11 cellular contexts compared by ENCODE assay signal in the genomic region with DNA sequence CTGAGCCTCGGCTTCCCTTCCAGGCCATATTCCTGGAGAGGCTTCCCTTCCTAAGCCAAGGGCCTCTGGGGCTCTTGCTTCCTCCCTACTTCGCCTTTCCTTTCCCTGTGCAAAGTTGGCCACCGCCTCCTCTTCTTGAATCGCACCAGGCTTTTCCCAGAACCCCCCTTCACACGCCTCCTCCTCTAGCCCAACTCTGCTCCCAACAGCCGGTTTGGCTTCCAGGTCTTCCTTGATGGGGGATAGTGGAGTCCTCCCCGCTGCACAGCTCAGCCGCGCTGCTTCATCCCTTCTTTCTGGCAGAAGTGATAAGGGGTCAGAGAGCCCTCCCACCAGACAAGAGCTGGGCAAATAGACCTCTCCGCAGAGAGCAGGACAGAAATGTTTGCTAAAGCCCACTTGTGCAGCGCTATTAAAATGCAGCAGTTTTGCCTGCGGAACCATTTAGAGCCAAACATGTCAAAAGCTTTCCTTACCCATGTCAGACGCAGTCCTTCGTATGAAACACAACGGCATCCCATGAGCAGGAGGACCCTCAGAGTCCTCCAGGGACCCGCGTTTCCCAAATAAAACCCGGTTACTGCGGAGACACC. TPM values are rescaled to one million over a fixed set of nuclear protein-coding genes. Genes with fewer than 3 reads are reported as not detected.
A peak's percentile ranks its signal among the peaks of the same experiment; 100 is the strongest.
DNase-seq lines count a peak whose midpoint lies in the region; ATAC-seq and TF ChIP-seq lines count a peak whose summit lies in the region.
"Had no signal": no experiment of that assay in that cellular context is flagged by ENCODE, and none has a peak within 500 bp of the region (broad histone marks: within the 10 kb centered on the region; RNA-seq: fewer than 3 reads in every experiment).

No MANE protein-coding gene starts in this region.

- peaks cover 0 to 8% (median 0%) of the 10 kb centered on the region in 7 donors for H3K9me3 Mint-ChIP-seq in CD4-positive, CD25-positive, alpha-beta regulatory T cell
- no peaks in the 10 kb centered on the region for H3K9me3 Mint-ChIP-seq in natural killer cell treated with Interleukin-12 subunit alpha and Interleukin-12 subunit beta and Interleukin-15 and Interleukin-18, amount 100 ng/mL, for 72 hours

- no peaks in the 10 kb centered on the region for H3K36me3 ChIP-seq in CD4-positive, CD25-positive, alpha-beta regulatory T cell (ENCODE audit: control insufficient read depth, insufficient read depth, low read length)
- H3K36me3 ChIP-seq in MG63 (peaks cover 6% of the 10 kb centered on the region), breast epithelium (no peaks in the 10 kb centered on the region)

- H3K27me3 ChIP-seq in CD4-positive, CD25-positive, alpha-beta regulatory T cell (ENCODE audit: control insufficient read depth, insufficient read depth, low read length), result peaks cover 30% of the 10 kb centered on the region
- H3K27me3 ChIP-seq in MG63 (no peaks in the 10 kb centered on the region), breast epithelium (peaks cover 0 to 35% of the 10 kb centered on the region in 2 donors)

- H3K4me1 ChIP-seq in CD4-positive, CD25-positive, alpha-beta regulatory T cell (ENCODE audit: control insufficient read depth, insufficient read depth, low read length, poor library complexity, severe bottlenecking), result peaks cover 8% of the 10 kb centered on the region
- peaks cover 0 to 5% of the 10 kb centered on the region in 2 donors for H3K4me1 ChIP-seq in breast epithelium

- no peak overlapping the region for H3K4me3 ChIP-seq in CD4-positive, CD25-positive, alpha-beta regulatory T cell (ENCODE audit: low read depth, low read length)
- H3K4me3 ChIP-seq in MG63 (peak overlapping the region; percentile 52), breast epithelium (peak overlapping the region; percentile 42 to 71 (median 53))

- peak overlapping the region; percentile 52 to 82 (median 66) for H3K4me3 Mint-ChIP-seq in CD4-positive, CD25-positive, alpha-beta regulatory T cell
- peak overlapping the region; percentile 58 for H3K4me3 Mint-ChIP-seq in natural killer cell treated with Interleukin-12 subunit alpha and Interleukin-12 subunit beta and Interleukin-15 and Interleukin-18, amount 100 ng/mL, for 72 hours

- no peaks in the 10 kb centered on the region for H3K9me3 ChIP-seq in CD4-positive, CD25-positive, alpha-beta regulatory T cell (ENCODE audit: control insufficient read depth in 2 of 2, low read length in 2 of 2)
- H3K9me3 ChIP-seq in MG63 (no peaks in the 10 kb centered on the region), breast epithelium (no peaks in the 10 kb centered on the region)

- DNase-seq in CD4-positive, CD25-positive, alpha-beta regulatory T cell, result no peak
- peak; percentile 47 for DNase-seq in MG63
- no peak for DNase-seq in breast epithelium (ENCODE audit: low spot score in 2 of 2)
- no peak for DNase-seq in natural killer cell treated with Interleukin-12 subunit alpha and Interleukin-12 subunit beta and Interleukin-15 and Interleukin-18, amount 100 ng/mL, for 72 hours (ENCODE audit: low spot score)
- no peak for DNase-seq in LoVo (ENCODE audit: low spot score)
- DNase-seq in HEK293T (ENCODE audit: extremely low spot score), result no peak
- DNase-seq: DMS53; stimulated activated CD4-positive, alpha-beta T cell treated with anti-CD3 and anti-CD28 coated beads, Interleukin-4, amount 100 ng/mL, for 4 hours; T-helper 9 cell had no signal

- CTCF ChIA-PET in HEK293T (lab: Yijun Ruan, JAX), result no interaction called here

- H3K27ac Mint-ChIP-seq in CD4-positive, CD25-positive, alpha-beta regulatory T cell, result peak overlapping the region in 1 of 3 donors; percentile 48
- H3K27ac Mint-ChIP-seq in natural killer cell treated with Interleukin-12 subunit alpha and Interleukin-12 subunit beta and Interleukin-15 and Interleukin-18, amount 100 ng/mL, for 72 hours, result no peak overlapping the region

- H3K4me1 Mint-ChIP-seq in CD4-positive, CD25-positive, alpha-beta regulatory T cell, result peaks cover 0 to 22% (median 0%) of the 10 kb centered on the region in 4 donors
- peaks cover 5 to 6% of the 10 kb centered on the region in 2 donors for H3K4me1 Mint-ChIP-seq in natural killer cell treated with Interleukin-12 subunit alpha and Interleukin-12 subunit beta and Interleukin-15 and Interleukin-18, amount 100 ng/mL, for 72 hours (ENCODE audit: low read depth in 2 of 2)

- TF ChIP-seq CTCF in breast epithelium (IDR thresholded peaks at IDR 0.05), result no peak

- H3K36me3 Mint-ChIP-seq in CD4-positive, CD25-positive, alpha-beta regulatory T cell, result peaks cover 4% of the 10 kb centered on the region
- no peaks in the 10 kb centered on the region for H3K36me3 Mint-ChIP-seq in natural killer cell treated with Interleukin-12 subunit alpha and Interleukin-12 subunit beta and Interleukin-15 and Interleukin-18, amount 100 ng/mL, for 72 hours

- POLR2A ChIA-PET in HEK293T (lab: Yijun Ruan, JAX), result no interaction called here

- no peak for TF ChIP-seq POLR2A in breast epithelium (IDR thresholded peaks at IDR 0.05)

- no peak for ATAC-seq in CD4-positive, CD25-positive, alpha-beta regulatory T cell (ENCODE audit: low read depth in 2 of 2)
- ATAC-seq in natural killer cell treated with Interleukin-12 subunit alpha and Interleukin-12 subunit beta and Interleukin-15 and Interleukin-18, amount 100 ng/mL, for 72 hours, result no peak
- ATAC-seq in HG03571 (IDR thresholded peaks at IDR 0.05; ENCODE audit: unreplicated experiment) (no peak), HG03095 (IDR thresholded peaks at IDR 0.05; ENCODE audit: unreplicated experiment) (no peak)

- intact Hi-C loops in breast epithelium (cut with DNase I; ENCODE audit: low total_unique reads), result no loop called here

- H3K27me3 Mint-ChIP-seq in CD4-positive, CD25-positive, alpha-beta regulatory T cell, result peaks cover 77% of the 10 kb centered on the region
- peaks cover 33 to 40% of the 10 kb centered on the region in 2 donors for H3K27me3 Mint-ChIP-seq in natural killer cell treated with Interleukin-12 subunit alpha and Interleukin-12 subunit beta and Interleukin-15 and Interleukin-18, amount 100 ng/mL, for 72 hours

- H3K27ac ChIP-seq in CD4-positive, CD25-positive, alpha-beta regulatory T cell (ENCODE audit: insufficient read depth, low read length, poor library complexity, severe bottlenecking), result no peak overlapping the region
- H3K27ac ChIP-seq in breast epithelium, result no peak overlapping the region

TF ChIP-seq in HEK293T, 16 proteins besides CTCF, POLR2A, EP300 and RAD21:
- TF ChIP-seq ZNF384 (IDR thresholded peaks at IDR 0.05) (no peak), FOXA1 (IDR thresholded peaks at IDR 0.05) (no peak), TARDBP (IDR thresholded peaks at IDR 0.05) (no peak), LEF1 (IDR thresholded peaks at IDR 0.05; ENCODE audit: borderline replicate concordance) (no peak)
- TF ChIP-seq, protein P1, sequence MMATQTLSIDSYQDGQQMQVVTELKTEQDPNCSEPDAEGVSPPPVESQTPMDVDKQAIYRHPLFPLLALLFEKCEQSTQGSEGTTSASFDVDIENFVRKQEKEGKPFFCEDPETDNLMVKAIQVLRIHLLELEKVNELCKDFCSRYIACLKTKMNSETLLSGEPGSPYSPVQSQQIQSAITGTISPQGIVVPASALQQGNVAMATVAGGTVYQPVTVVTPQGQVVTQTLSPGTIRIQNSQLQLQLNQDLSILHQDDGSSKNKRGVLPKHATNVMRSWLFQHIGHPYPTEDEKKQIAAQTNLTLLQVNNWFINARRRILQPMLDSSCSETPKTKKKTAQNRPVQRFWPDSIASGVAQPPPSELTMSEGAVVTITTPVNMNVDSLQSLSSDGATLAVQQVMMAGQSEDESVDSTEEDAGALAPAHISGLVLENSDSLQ (IDR thresholded peaks at IDR 0.05), result no peak

RNA-seq across cellular contexts. Expression of a gene that starts 56.5 kb away (rescaled TPM):
- total RNA-seq in CD4-positive, CD25-positive, alpha-beta regulatory T cell, result 1.3 TPM
- polyA plus RNA-seq in CD4-positive, CD25-positive, alpha-beta regulatory T cell, result under 1 TPM in 2 of 4 donors, not detected in 2; 0.10 to 0.15 TPM
- 1.1 and 4.1 TPM in 2 replicates for total RNA-seq in MG63 (2014; rRNA removed; shearing (Covaris generic); ENCODE audit: low replicate concordance)
- 10 to 100 TPM in 1 of 3 donors, 1 to 10 TPM in 1, under 1 TPM in 1; 0.32 to 23.1 (median 9.2) TPM for total RNA-seq in breast epithelium
- 1 to 10 TPM; 1.5 TPM for total RNA-seq in natural killer cell treated with Interleukin-12 subunit alpha and Interleukin-12 subunit beta and Interleukin-15 and Interleukin-18, amount 100 ng/mL, for 72 hours
